ENCODE assay signal across 26 cellular contexts in genomic region chr3:41102750-41103149, GRCh38.
DNase-seq lines count a peak whose midpoint lies in the region; ATAC-seq and TF ChIP-seq lines count a peak whose summit lies in the region.
"Had no signal": no experiment of that assay in that cellular context is flagged by ENCODE, and none has a peak within 500 bp of the region (broad histone marks: within the 10 kb centered on the region; RNA-seq: fewer than 3 reads in every experiment).

No MANE protein-coding gene starts in this region.

- H4K20me1 ChIP-seq in hepatocyte (ENCODE audit: insufficient read depth, poor library complexity, severe bottlenecking) (no peaks in the 10 kb centered on the region), smooth muscle cell (ENCODE audit: low read depth) (no peaks in the 10 kb centered on the region)

- ATAC-seq in Right ventricle myocardium inferior = peak; percentile 65
- ATAC-seq in esophagus mucosa = peak; percentile 36
- no peak for ATAC-seq in GM21367 (IDR thresholded peaks at IDR 0.05; ENCODE audit: unreplicated experiment)
- no peak for ATAC-seq in HG02973 (IDR thresholded peaks at IDR 0.05; ENCODE audit: unreplicated experiment)
- ATAC-seq: HCT116 had no signal

- no peaks in the 10 kb centered on the region for H3F3A ChIP-seq in smooth muscle cell (ENCODE audit: low read depth)

- H3K4me2 ChIP-seq in hepatocyte (no peak overlapping the region), smooth muscle cell (no peak overlapping the region)
- H3K4me2 ChIP-seq: PC-9 had no signal

- H3K27ac ChIP-seq in hepatocyte (peak overlapping the region; percentile 67), smooth muscle cell (ENCODE audit: low read depth) (peak overlapping the region; percentile 42)
- H3K27ac ChIP-seq: PC-9, SK-N-MC had no signal

- DNase-seq in Right ventricle myocardium inferior (ENCODE audit: missing footprints) = no peak
- no peak for DNase-seq in cardiac septum (ENCODE audit: low spot score)
- no peak for DNase-seq in hepatocyte (ENCODE audit: low spot score)
- no peak for DNase-seq in smooth muscle cell (lab: John Stamatoyannopoulos, UW; ENCODE audit: unreplicated experiment)
- no peak for DNase-seq in DMS 273 (lab: John Stamatoyannopoulos, UW; ENCODE audit: unreplicated experiment)
- DNase-seq: 8988T, ACHN, BE2C, Calu3, DMS153, DND-41, Kasumi-1, MG63, NCI-H1105 treated with DMSO at 0.1 percent for 48 hours, NCI-H146, NCI-H2029, NCI-H446, NCI-H524 treated with DMSO at 0.1 percent for 48 hours, NCI-H774, SIG-M5 had no signal

- intact Hi-C loops in Right ventricle myocardium inferior (cut with DNase I) (no loop called here), cardiac septum (cut with DNase I) (no loop called here)

- H3K4me1 ChIP-seq in hepatocyte (ENCODE audit: insufficient read depth) (peaks cover 9% of the 10 kb centered on the region), smooth muscle cell (ENCODE audit: low read depth) (no peaks in the 10 kb centered on the region)
- H3K4me1 ChIP-seq: BE2C had no signal

- H3K27me3 ChIP-seq in hepatocyte (no peaks in the 10 kb centered on the region), smooth muscle cell (ENCODE audit: low read depth) (no peaks in the 10 kb centered on the region)
- H3K27me3 ChIP-seq: BE2C, MG63 had no signal

- H3K79me2 ChIP-seq in hepatocyte (no peaks in the 10 kb centered on the region), smooth muscle cell (ENCODE audit: low read depth) (no peaks in the 10 kb centered on the region)

- H3K9me2 ChIP-seq in hepatocyte (replicated peaks; ENCODE audit: insufficient read depth) = no peaks in the 10 kb centered on the region

- TF ChIP-seq CTCF in hepatocyte (IDR thresholded peaks at IDR 0.05; ENCODE audit: poor library complexity) (no peak), smooth muscle cell (IDR thresholded peaks at IDR 0.05; ENCODE audit: borderline replicate concordance, insufficient read depth, poor library complexity, severe bottlenecking) (no peak)

- 80% methylated on average over 3 of the region's 3 CpGs for WGBS in hepatocyte (ENCODE audit: low lambda C conversion rate, missing lambda C conversion rate)
- WGBS in smooth muscle cell (ENCODE audit: low lambda C conversion rate) = 79% methylated on average over 3 of the region's 3 CpGs

- H2AFZ ChIP-seq in hepatocyte (no peak overlapping the region), smooth muscle cell (ENCODE audit: low read depth) (no peak overlapping the region)
- H2AFZ ChIP-seq: PC-9 had no signal

- H3K36me3 ChIP-seq in hepatocyte (replicated peaks; ENCODE audit: insufficient read depth, low read depth) = no peaks in the 10 kb centered on the region
- no peaks in the 10 kb centered on the region for H3K36me3 ChIP-seq in smooth muscle cell (ENCODE audit: low read depth)
- H3K36me3 ChIP-seq: BE2C, MG63 had no signal

- H3K4me3 ChIP-seq in hepatocyte (no peak overlapping the region), smooth muscle cell (no peak overlapping the region)
- H3K4me3 ChIP-seq: MG63, PC-9, SK-N-MC had no signal

- no peak overlapping the region for H3K9ac ChIP-seq in smooth muscle cell (ENCODE audit: low read depth)

- no peaks in the 10 kb centered on the region for H3K9me3 ChIP-seq in hepatocyte (ENCODE audit: low read depth)
- H3K9me3 ChIP-seq in smooth muscle cell (replicated peaks; ENCODE audit: low read depth) = no peaks in the 10 kb centered on the region
- H3K9me3 ChIP-seq: BE2C, MG63 had no signal

Comparison
In these comparisons a context has a peak if more than half of its experiments do, and no peak if none do; other contexts are left out.
1. ATAC-seq: peak in Right ventricle myocardium inferior (single experiment) and esophagus mucosa (single experiment); none in GM21367 (single experiment) and HG02973 (single experiment).